14 cellular contexts compared by ENCODE assay signal in the genomic region with DNA sequence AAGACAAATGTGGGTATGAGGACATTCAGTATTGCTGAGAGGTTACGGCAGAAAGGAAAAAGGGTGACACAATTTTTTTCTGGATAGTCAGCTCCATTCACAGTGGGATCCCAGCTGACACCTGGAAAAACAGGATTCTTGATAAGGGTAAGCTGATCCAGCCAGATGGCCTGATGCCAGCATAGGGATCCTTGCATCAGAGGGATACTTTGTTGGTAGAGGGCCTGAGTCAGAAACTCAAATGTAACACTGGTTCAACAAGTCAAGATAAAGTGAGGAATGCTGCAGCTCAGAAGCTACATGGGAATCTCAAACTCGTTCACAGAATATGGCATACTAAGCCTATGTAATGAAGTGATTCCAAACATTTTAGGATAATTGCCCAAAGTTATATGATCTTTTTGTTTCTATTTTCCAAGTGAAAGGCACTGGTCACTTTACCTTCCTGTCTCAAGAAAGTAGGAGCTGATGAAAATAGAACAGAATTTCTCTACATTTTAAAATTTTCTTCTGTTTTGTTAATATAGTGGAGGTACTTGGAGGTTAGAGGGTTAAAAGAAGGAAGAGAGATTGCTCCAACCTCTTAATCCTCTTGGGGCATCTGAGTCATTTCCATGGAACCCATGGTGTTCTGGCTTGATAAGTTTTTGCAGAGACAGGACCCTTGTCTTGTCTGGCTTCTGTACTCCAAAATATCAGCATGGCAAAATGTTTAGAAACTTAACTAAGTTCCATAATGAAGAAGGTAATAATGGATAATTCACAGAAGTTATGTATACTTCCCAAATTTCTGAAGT.
A peak's percentile ranks its signal among the peaks of the same experiment; 100 is the strongest.
DNase-seq lines count a peak whose midpoint lies in the region; ATAC-seq, FAIRE-seq and TF ChIP-seq lines count a peak whose summit lies in the region.
"Had no signal": no experiment of that assay in that cellular context is flagged by ENCODE, and none has a peak within 500 bp of the region (broad histone marks: within the 10 kb centered on the region; RNA-seq: fewer than 3 reads in every experiment).

No MANE protein-coding gene starts in this region.

- H3K36me3 Mint-ChIP-seq in T-helper 2 cell treated with Interferon-gamma antibody and Interleukin-4, amounts not matched to agents 5 μg/mL and 100 μg/mL, for 36 hours (ENCODE audit: low read depth), result no peaks in the 10 kb centered on the region

- no peak for TF ChIP-seq POLR2A in H54 (IDR thresholded peaks at IDR 0.05; ENCODE audit: low read depth, low read length)

- no peak overlapping the region for H3K4me3 Mint-ChIP-seq in T-helper 2 cell treated with Interferon-gamma antibody and Interleukin-4, amounts not matched to agents 5 μg/mL and 100 μg/mL, for 36 hours
- H3K4me3 Mint-ChIP-seq: neural crest cell had no signal

- H3K9me3 Mint-ChIP-seq in T-helper 2 cell treated with Interferon-gamma antibody and Interleukin-4, amounts not matched to agents 5 μg/mL and 100 μg/mL, for 36 hours, result no peaks in the 10 kb centered on the region

- no peak overlapping the region for H3K27ac Mint-ChIP-seq in T-helper 2 cell treated with Interferon-gamma antibody and Interleukin-4, amounts not matched to agents 5 μg/mL and 100 μg/mL, for 36 hours

- ATAC-seq in GM18502 (IDR thresholded peaks at IDR 0.05; ENCODE audit: poor library complexity, unreplicated experiment) (no peak), GM18520 (IDR thresholded peaks at IDR 0.05; ENCODE audit: unreplicated experiment) (no peak)

- no peaks in the 10 kb centered on the region for H3K27me3 Mint-ChIP-seq in T-helper 2 cell treated with Interferon-gamma antibody and Interleukin-4, amounts not matched to agents 5 μg/mL and 100 μg/mL, for 36 hours (ENCODE audit: low read depth)

- DNase-seq in HuH-7.5 (ENCODE audit: low spot score) (peak; percentile 0), NCI-H82 (lab: John Stamatoyannopoulos, UW) (peak; percentile 75), fibroblast of peridontal ligament (ENCODE audit: extremely low read depth) (peak; percentile 5), pulmonary artery endothelial cell (ENCODE audit: low read depth, low spot score) (peak; percentile 86), H54 (ENCODE audit: insufficient read length, low spot score) (no peak)
- DNase-seq in T-helper 2 cell treated with Interferon-gamma antibody and Interleukin-4, amounts not matched to agents 5 μg/mL and 100 μg/mL, for 36 hours (ENCODE audit: low spot score), result no peak
- DNase-seq: amniotic stem cell, DMS79, NCI-H1048, RPMI8226, stomach had no signal

- FAIRE-seq in H54 (lab: Jason Lieb, UNC), result no peak

- H3K4me1 Mint-ChIP-seq in T-helper 2 cell treated with Interferon-gamma antibody and Interleukin-4, amounts not matched to agents 5 μg/mL and 100 μg/mL, for 36 hours (ENCODE audit: low read depth), result no peaks in the 10 kb centered on the region
- H3K4me1 Mint-ChIP-seq: neural crest cell had no signal

Comparison
In these comparisons a context has a peak if more than half of its experiments do, and no peak if none do; other contexts are left out.
1. DNase-seq: peak in HuH-7.5 (single experiment), NCI-H82 (single experiment), fibroblast of peridontal ligament (single experiment) and pulmonary artery endothelial cell (single experiment); none in H54 (single experiment) and T-helper 2 cell treated with Interferon-gamma antibody and Interleukin-4, amounts not matched to agents 5 μg/mL and 100 μg/mL, for 36 hours (single experiment).